Comparison of ENCODE assay signal across 3 cellular contexts in genomic region chr17:61493830-61494324, GRCh38. TPM values are rescaled to one million over a fixed set of nuclear protein-coding genes. Genes with fewer than 3 reads are reported as not detected.
"Had no signal": no experiment of that assay in that cellular context is flagged by ENCODE, and none has a peak within 500 bp of the region (broad histone marks: within the 10 kb centered on the region; RNA-seq: fewer than 3 reads in every experiment).

No MANE protein-coding gene starts in this region.

RNA-seq across cellular contexts. Expression of gene TBX4, which starts 41.7 kb away (rescaled TPM):
- total RNA-seq: PC-3, Peyer's patch, Right ventricle myocardium superior had no signal
